27 cellular contexts compared by ENCODE assay signal in the genomic region with DNA sequence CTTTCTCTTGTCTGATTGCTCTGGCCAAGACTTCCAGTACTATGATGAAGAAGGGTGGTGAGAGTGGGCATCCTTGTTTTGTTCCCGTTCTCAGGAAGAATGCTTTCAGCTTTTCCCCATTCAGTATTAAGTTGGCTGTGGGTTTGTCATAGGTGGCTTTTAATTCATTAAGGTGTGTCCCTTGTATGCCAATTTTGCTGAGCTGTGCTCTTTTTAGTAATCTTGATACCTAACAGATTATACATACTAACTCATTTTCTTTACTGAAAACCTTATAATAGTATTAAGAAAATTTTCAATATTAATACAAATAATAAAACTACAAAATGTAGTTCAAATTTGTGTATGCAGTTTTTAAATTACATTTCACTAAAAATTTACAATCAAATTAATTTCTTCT.
"Had no signal": no experiment of that assay in that cellular context is flagged by ENCODE, and none has a peak within 500 bp of the region (broad histone marks: within the 10 kb centered on the region; RNA-seq: fewer than 3 reads in every experiment).

No MANE protein-coding gene starts in this region.

- H3K4me3 ChIP-seq: stomach, suprapubic skin, testis, thoracic aorta, thyroid gland, tibial artery, tibial nerve, transverse colon, upper lobe of left lung, upper lobe of right lung, uterus, vagina had no signal

- H3K27ac ChIP-seq: stomach, suprapubic skin, testis, thoracic aorta, thyroid gland, tibial artery, tibial nerve, transverse colon, upper lobe of left lung, upper lobe of right lung, uterus, vagina had no signal

- FAIRE-seq: urothelium cell line had no signal

- H3K27me3 ChIP-seq: stomach, suprapubic skin, testis, thyroid gland, tibial artery, tibial nerve, transverse colon, upper lobe of left lung, upper lobe of right lung, uterus, vagina had no signal

- DNase-seq: stimulated activated CD4-positive, alpha-beta T cell treated with anti-CD3 and anti-CD28 coated beads, Interleukin-2, amount 100 ng/mL, for 48 hours; stimulated activated CD4-positive, alpha-beta T cell treated with anti-CD3 and anti-CD28 coated beads, Interleukin-4, amount 100 ng/mL, for 1 hour; stimulated activated CD4-positive, alpha-beta T cell treated with anti-CD3 and anti-CD28 coated beads, Interleukin-4, amount 100 ng/mL, for 24 hours; stimulated activated CD4-positive, alpha-beta T cell treated with anti-CD3 and anti-CD28 coated beads, Interleukin-4, amount 100 ng/mL, for 4 hours; stimulated activated CD8-positive, alpha-beta memory T cell treated with anti-CD3 and anti-CD28 coated beads, Interleukin-4, amount 100 ng/mL, for 48 hours; stimulated activated naive B cell treated with anti-CD40 and anti-IgM and Interleukin-4, amounts not matched to agents 10 μg/mL and 1 μg/mL and 100 μg/mL, for 72 hours; stimulated activated naive CD4-positive, alpha-beta T cell; stimulated activated naive CD4-positive, alpha-beta T cell treated with Interleukin-2 at 50 U/mL for 16 hours; stimulated activated naive CD8-positive, alpha-beta T cell treated with anti-CD3 and anti-CD28 coated beads, Interleukin-15, amount 100 ng/mL, for 72 hours; stimulated activated naive CD8-positive, alpha-beta T cell treated with anti-CD3 and anti-CD28 coated beads, Interleukin-15, Interleukin-2, amounts not matched to agents 100 U/mL and 50 U/mL, for 24 hours; stomach; substantia nigra; testis; thyroid gland; tibial artery; transverse colon; trophoblast cell; upper lobe of left lung; upper lobe of right lung; uterus had no signal

- ATAC-seq: stimulated activated effector memory CD8-positive, alpha-beta T cell treated with anti-CD3 and anti-CD28 coated beads, Interleukin-12 subunit alpha, Interleukin-12 subunit beta, amount 100 ng/mL, for 72 hours; stimulated activated memory B cell treated with anti-CD40 and anti-IgM and Interleukin-4, amounts not matched to agents 10 μg/mL and 1 μg/mL and 100 μg/mL, for 72 hours; stimulated activated naive B cell treated with anti-CD40 and anti-IgM and Interleukin-4, amounts not matched to agents 10 μg/mL and 1 μg/mL and 100 μg/mL, for 72 hours; stimulated activated naive CD8-positive, alpha-beta T cell treated with anti-CD3 and anti-CD28 coated beads, Interleukin-15, amount 100 ng/mL, for 72 hours; stimulated activated naive CD8-positive, alpha-beta T cell treated with anti-CD3 and anti-CD28 coated beads, Interleukin-15, Interleukin-2, amounts not matched to agents 100 U/mL and 50 U/mL, for 24 hours; upper lobe of right lung had no signal

- H3K9me3 ChIP-seq: suprapubic skin, testis, thyroid gland, transverse colon, vagina had no signal

- H3K4me1 ChIP-seq: stomach, suprapubic skin, testis, thyroid gland, tibial artery, tibial nerve, transverse colon, upper lobe of left lung, upper lobe of right lung, uterus, vagina had no signal

- H3K36me3 ChIP-seq: suprapubic skin, thoracic aorta, thyroid gland, transverse colon, upper lobe of left lung, upper lobe of right lung, uterus, vagina had no signal
